In the genomic region with DNA sequence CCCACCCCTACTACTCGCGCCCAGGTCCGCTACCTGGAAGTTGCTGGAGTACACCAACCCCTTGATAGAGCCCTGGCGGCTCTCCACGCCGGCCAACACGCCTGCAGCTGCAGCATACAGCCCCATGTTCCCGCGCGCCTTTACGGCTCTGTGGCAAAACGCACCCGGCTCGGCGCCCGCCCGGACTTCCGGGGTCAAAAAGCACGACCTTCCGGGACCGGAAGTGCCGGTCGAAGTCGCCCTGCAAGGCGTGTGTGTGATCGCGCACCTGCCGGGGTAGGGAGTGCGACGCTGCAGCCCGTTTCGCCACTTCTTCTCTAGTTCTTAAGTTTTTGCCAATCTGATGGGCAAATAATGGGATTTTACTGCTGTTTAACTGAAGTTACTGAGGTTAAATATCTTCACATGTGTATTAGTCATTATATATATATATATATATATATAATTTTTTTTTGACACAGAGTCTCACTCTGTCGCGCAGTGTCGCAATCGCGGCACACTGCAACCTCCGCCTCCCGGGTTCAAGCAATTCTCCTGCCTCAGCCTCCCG, we compare ENCODE assay signal across 8 cellular contexts. TPM values are rescaled to one million over a fixed set of nuclear protein-coding genes. Genes with fewer than 3 reads are reported as not detected.
A peak's percentile ranks its signal among the peaks of the same experiment; 100 is the strongest.
DNase-seq lines count a peak whose midpoint lies in the region; TF ChIP-seq lines count a peak whose summit lies in the region.

TSS of gene NSUN5 (minus strand) at position 162 of the 550 bp plus-strand sequence. CDS start at position 126, 36 bp downstream.

- peak within 1 kb of the TSS; percentile 80 for H2AFZ ChIP-seq in GM23248

- TF ChIP-seq CTCF in DOHH2 (IDR thresholded peaks at IDR 0.05; ENCODE audit: low read depth, low read length, poor library complexity, severe bottlenecking) = no peak

- H3K27ac ChIP-seq in DOHH2 (ENCODE audit: low read depth, low read length) (peak within 1 kb of the TSS; percentile 57), GM23248 (no peak within 1 kb of the TSS)

- in situ Hi-C loops in GM23248 (cut with MboI) = no loop called here

- H4K20me1 ChIP-seq in DOHH2 (ENCODE audit: control insufficient read depth, insufficient read depth, low read depth, low read length) = peaks cover 6% of the 10 kb centered on the region; the same call in 1 of the 2 replicates
- no peaks in the 10 kb centered on the region for H4K20me1 ChIP-seq in GM23248 (ENCODE audit: insufficient read depth)

- H3K4me2 ChIP-seq in DOHH2 (ENCODE audit: low read length) (peak within 1 kb of the TSS; percentile 72), GM23248 (ENCODE audit: unreplicated experiment) (peak within 1 kb of the TSS; percentile 71)

- H3K36me3 ChIP-seq in DOHH2 (ENCODE audit: control insufficient read depth, low read length) (peaks cover 39% of the 10 kb centered on the region), GM23248 (ENCODE audit: low read depth) (no peaks in the 10 kb centered on the region)

- peaks cover 20% of the 10 kb centered on the region for H3K4me1 ChIP-seq in DOHH2 (ENCODE audit: control insufficient read depth, low read length)
- peaks cover 3% of the 10 kb centered on the region; the same call in 1 of the 2 replicates for H3K4me1 ChIP-seq in GM23248 (ENCODE audit: insufficient read depth)

- 9 to 12% methylated on average over 36 to 37 of the region's 40 CpGs for WGBS in GM23248 (ENCODE audit: low coverage in 1 of 2, low lambda C conversion rate in 2 of 2, missing lambda C conversion rate in 2 of 2), 2 experiments

- H3F3A ChIP-seq in DOHH2 (ENCODE audit: control insufficient read depth, insufficient read depth) (no peaks in the 10 kb centered on the region), GM23248 (ENCODE audit: insufficient read depth) (no peaks in the 10 kb centered on the region)

- peak within 1 kb of the TSS; percentile 78 for H3K4me3 ChIP-seq in DOHH2 (ENCODE audit: low read length)
- peak within 1 kb of the TSS; percentile 77 for H3K4me3 ChIP-seq in GM23248

- H3K79me2 ChIP-seq in DOHH2 (ENCODE audit: control insufficient read depth, low read length) = peaks cover 36% of the 10 kb centered on the region
- H3K79me2 ChIP-seq in GM23248 (ENCODE audit: insufficient read depth) = 0 out of 2 replicates have a peak, but pooled peaks cover 4% of the 10 kb centered on the region

- H3K9me3 ChIP-seq in DOHH2 (ENCODE audit: control insufficient read depth, insufficient read depth, low read length) (no peaks in the 10 kb centered on the region), GM23248 (ENCODE audit: low read depth) (no peaks in the 10 kb centered on the region)

- no peaks in the 10 kb centered on the region for H3K9me2 ChIP-seq in DOHH2 (replicated peaks; ENCODE audit: control insufficient read depth, low read length)
- no peaks in the 10 kb centered on the region for H3K9me2 ChIP-seq in GM23248 (ENCODE audit: insufficient read depth)

- H3K9ac ChIP-seq in GM23248 = peak within 1 kb of the TSS; percentile 71

- H3K27me3 ChIP-seq in DOHH2 (ENCODE audit: control insufficient read depth, low read length) (no peaks in the 10 kb centered on the region), GM23248 (replicated peaks; ENCODE audit: insufficient read depth) (no peaks in the 10 kb centered on the region)

- DNase-seq in GM23248 (peak; percentile 77), LHCN-M2 (ENCODE audit: low read depth) (peak; percentile 83), SIG-M5 treated with dmso at 0.1 percent for 504 hours (lab: John Stamatoyannopoulos, UW; ENCODE audit: unreplicated experiment) (peak; percentile 77), activated gamma-delta T cell treated with Interleukin-2 at 50 U/mL for 16 hours (peak; percentile 88), germinal center (ENCODE audit: low spot score) (peak; percentile 90), nucleus accumbens (lab: John Stamatoyannopoulos, UW) (peak in 53 of 56 donors; percentile 10 to 87 (median 67)), superior temporal gyrus (ENCODE audit: extremely low spot score) (peak; percentile 78)

RNA-seq across cellular contexts. Expression of gene NSUN5, which starts in this region (rescaled TPM):
- total RNA-seq in GM23248 (2014; rRNA removed; shearing (Covaris generic)) = 15.3 and 25.5 TPM in 2 replicates
- 21.1 and 23.4 TPM in 2 replicates for polyA plus RNA-seq in GM23248 (2016; fragmentation: Nextera tagmentation; extraction: Ambion mirVana)
- total RNA-seq in LHCN-M2 (2014; rRNA removed) = 50.5 and 53.9 TPM in 2 replicates
- polyA plus RNA-seq in LHCN-M2 (2012) = 29.3 TPM
